26 cellular contexts compared by ENCODE assay signal in the genomic region with DNA sequence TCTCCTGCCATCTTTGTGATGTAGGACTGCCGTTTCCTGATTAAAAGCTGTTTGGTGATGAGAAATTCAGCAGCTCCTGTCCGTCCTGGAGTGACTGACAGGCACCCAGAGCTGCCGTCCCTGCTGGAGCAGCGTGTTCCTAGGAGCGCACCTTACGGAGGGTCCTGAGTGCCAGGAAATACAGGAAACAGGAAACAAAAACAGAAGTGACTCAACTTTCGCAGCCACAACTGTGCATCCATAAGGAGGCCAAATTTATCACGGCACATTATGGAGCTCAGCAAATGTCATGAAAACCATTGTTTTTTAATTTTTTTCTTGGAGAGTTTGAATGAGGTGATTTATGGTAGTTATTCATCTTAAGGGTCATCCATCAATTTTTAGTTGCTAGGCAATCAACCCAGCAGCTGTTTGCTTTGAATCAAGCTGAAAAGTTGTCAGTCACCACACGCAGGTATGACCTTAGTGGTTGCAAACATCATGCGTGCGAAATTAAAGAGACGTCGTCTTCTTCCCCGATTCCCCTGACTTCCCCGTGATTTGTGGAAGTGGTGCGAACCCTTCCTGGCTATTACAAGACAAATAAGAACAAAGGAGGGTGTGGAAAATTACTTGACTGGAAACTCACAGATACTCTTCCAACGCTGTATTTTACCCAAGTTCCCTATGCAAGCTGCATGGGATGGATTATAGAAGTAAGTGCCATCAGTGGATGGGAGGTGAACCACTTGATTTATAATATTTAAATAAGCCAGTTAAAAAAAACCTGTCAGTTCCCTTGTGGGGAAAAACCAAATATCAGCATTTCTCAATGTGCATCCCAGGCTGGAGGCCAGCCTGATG. TPM values are rescaled to one million over a fixed set of nuclear protein-coding genes. Genes with fewer than 3 reads are reported as not detected.
DNase-seq lines count a peak whose midpoint lies in the region; ATAC-seq and TF ChIP-seq lines count a peak whose summit lies in the region.
"Had no signal": no experiment of that assay in that cellular context is flagged by ENCODE, and none has a peak within 500 bp of the region (broad histone marks: within the 10 kb centered on the region; RNA-seq: fewer than 3 reads in every experiment).

No MANE protein-coding gene starts in this region.

- ATAC-seq in HG03442 (IDR thresholded peaks at IDR 0.05; ENCODE audit: unreplicated experiment), result no peak
- ATAC-seq: K562 had no signal

- H3K4me1 ChIP-seq in left ventricle myocardium inferior (peaks cover 58% of the 10 kb centered on the region), right atrium auricular region (peaks cover 0 to 45% of the 10 kb centered on the region in 2 donors)

- H3K9me3 ChIP-seq in left ventricle myocardium inferior (replicated peaks), result no peaks in the 10 kb centered on the region
- H3K9me3 ChIP-seq in right atrium auricular region, result no peaks in the 10 kb centered on the region
- H3K9me3 ChIP-seq: esophagus squamous epithelium, pancreas, sigmoid colon, vagina had no signal

- TF ChIP-seq CTCF in left ventricle myocardium inferior (IDR thresholded peaks at IDR 0.05; ENCODE audit: borderline replicate concordance) (no peak), right atrium auricular region (IDR thresholded peaks at IDR 0.05) (no peak), astrocyte of the cerebellum (IDR thresholded peaks at IDR 0.05; ENCODE audit: low read depth, low read length, missing control alignments) (no peak), type B pancreatic cell (conservative IDR thresholded peaks at IDR 0.05) (no peak)

- H3K4me3 Mint-ChIP-seq in immature natural killer cell (peak overlapping the region in 4 of 5 donors; percentile 49 to 71 (median 64)), type B pancreatic cell (no peak overlapping the region)
- H3K4me3 Mint-ChIP-seq: activated CD4-positive, alpha-beta memory T cell treated with anti-CD3 and anti-CD28 coated beads for 36 hours had no signal

- H3K27me3 ChIP-seq in left ventricle myocardium inferior (ENCODE audit: low read depth), result no peaks in the 10 kb centered on the region
- no peaks in the 10 kb centered on the region for H3K27me3 ChIP-seq in right atrium auricular region
- H3K27me3 ChIP-seq: esophagus squamous epithelium, pancreas, sigmoid colon, vagina had no signal

- intact Hi-C loops in left ventricle myocardium inferior (cut with micrococcal nuclease), result no loop called here

- H3K9me3 Mint-ChIP-seq in immature natural killer cell (no peaks in the 10 kb centered on the region), type B pancreatic cell (peaks cover 6% of the 10 kb centered on the region)
- H3K9me3 Mint-ChIP-seq: activated CD4-positive, alpha-beta memory T cell treated with anti-CD3 and anti-CD28 coated beads for 36 hours; naive thymus-derived CD8-positive, alpha-beta T cell had no signal

- DNase-seq in left ventricle myocardium inferior (no peak), right atrium auricular region (ENCODE audit: low spot score) (no peak), astrocyte of the cerebellum (ENCODE audit: low read depth) (peak; percentile 65), immature natural killer cell (no peak), type B pancreatic cell (ENCODE audit: extremely low spot score, unreplicated experiment) (no peak), D341Med (ENCODE audit: low spot score) (no peak), amniotic stem cell (lab: John Stamatoyannopoulos, UW) (no peak)
- DNase-seq: activated CD4-positive, alpha-beta memory T cell treated with anti-CD3 and anti-CD28 coated beads for 36 hours; activated gamma-delta T cell; cerebellar nuclear complex; DMS 273 treated with DMSO at 0.1 percent for 48 hours; effector CD4-positive, alpha-beta T cell; esophagus squamous epithelium; GDM1; left cardiac atrium; MM.1S; naive thymus-derived CD8-positive, alpha-beta T cell; NCI-H1694; NCI-H526 treated with DMSO at 0.1 percent for 48 hours; pancreas; sigmoid colon; substantia nigra; T1000 had no signal

- H3K27ac ChIP-seq in left ventricle myocardium inferior (replicated peaks), result peak overlapping the region; percentile 63
- H3K27ac ChIP-seq in right atrium auricular region, result peak overlapping the region in 1 of 2 donors; percentile 29
- H3K27ac ChIP-seq: pancreas, sigmoid colon, vagina had no signal

- H3K36me3 Mint-ChIP-seq in immature natural killer cell, result peaks cover 0 to 3% (median 0%) of the 10 kb centered on the region in 3 donors
- H3K36me3 Mint-ChIP-seq in type B pancreatic cell, result peaks cover 17% of the 10 kb centered on the region
- H3K36me3 Mint-ChIP-seq: activated CD4-positive, alpha-beta memory T cell treated with anti-CD3 and anti-CD28 coated beads for 36 hours had no signal

- H3K27me3 Mint-ChIP-seq in immature natural killer cell (ENCODE audit: low read depth in 3 of 3) (peaks cover 0 to 4% (median 3%) of the 10 kb centered on the region in 3 donors), type B pancreatic cell (peaks cover 10% of the 10 kb centered on the region)
- H3K27me3 Mint-ChIP-seq: activated CD4-positive, alpha-beta memory T cell treated with anti-CD3 and anti-CD28 coated beads for 36 hours; naive thymus-derived CD8-positive, alpha-beta T cell had no signal

- H3K4me1 Mint-ChIP-seq in immature natural killer cell (peaks cover 63 to 84% of the 10 kb centered on the region in 2 donors), type B pancreatic cell (ENCODE audit: unreplicated experiment) (peaks cover 72% of the 10 kb centered on the region)

- peaks cover 2% of the 10 kb centered on the region for H3K36me3 ChIP-seq in left ventricle myocardium inferior
- no peaks in the 10 kb centered on the region for H3K36me3 ChIP-seq in right atrium auricular region
- H3K36me3 ChIP-seq: pancreas, sigmoid colon, vagina had no signal

- H3K27ac Mint-ChIP-seq in immature natural killer cell (peak overlapping the region; percentile 54 to 88 (median 79)), type B pancreatic cell (peak overlapping the region; percentile 65)
- H3K27ac Mint-ChIP-seq: activated CD4-positive, alpha-beta memory T cell treated with anti-CD3 and anti-CD28 coated beads for 36 hours had no signal

- in situ Hi-C loops in astrocyte of the cerebellum (cut with HindIII; ENCODE audit: low sequenced_read_pairs), result no loop called here

- H3K4me3 ChIP-seq in left ventricle myocardium inferior, result no peak overlapping the region
- no peak overlapping the region for H3K4me3 ChIP-seq in right atrium auricular region
- no peak overlapping the region for H3K4me3 ChIP-seq in astrocyte of the cerebellum (ENCODE audit: low read depth, low read length)
- H3K4me3 ChIP-seq: esophagus squamous epithelium, K562, pancreas, sigmoid colon, vagina had no signal

RNA-seq across cellular contexts. Expression of gene TSHZ1, which starts 19.8 kb away (rescaled TPM):
- total RNA-seq in left ventricle myocardium inferior (24.6 TPM), right atrium auricular region (10 to 100 TPM; 14.5 to 19.4 TPM), type B pancreatic cell (ENCODE audit: low replicate concordance) (21.8 and 79.9 TPM in 2 replicates)
- 10 to 100 TPM in 1 of 3 donors, 1 to 10 TPM in 2; 1.7 to 10.7 (median 3.5) TPM for polyA plus RNA-seq in immature natural killer cell

RNA-seq across cellular contexts. Expression of gene PTGR3, which starts 21.5 kb away (rescaled TPM):
- 77.3 TPM for total RNA-seq in left ventricle myocardium inferior
- 10 to 100 TPM; 16.7 to 33.9 TPM for total RNA-seq in right atrium auricular region
- polyA plus RNA-seq in immature natural killer cell, result 10 to 100 TPM; 18.4 to 32.9 (median 26.1) TPM
- 25.4 and 86.7 TPM in 2 replicates for total RNA-seq in type B pancreatic cell (ENCODE audit: low replicate concordance)
